16 cellular contexts compared by ENCODE assay signal in genomic region chr1:241482761-241483250, GRCh38. TPM values are rescaled to one million over a fixed set of nuclear protein-coding genes. Genes with fewer than 3 reads are reported as not detected.
DNase-seq lines count a peak whose midpoint lies in the region; ATAC-seq, FAIRE-seq and TF ChIP-seq lines count a peak whose summit lies in the region.
"Had no signal": no experiment of that assay in that cellular context is flagged by ENCODE, and none has a peak within 500 bp of the region (broad histone marks: within the 10 kb centered on the region; RNA-seq: fewer than 3 reads in every experiment).

No MANE protein-coding gene starts in this region.

- H3K4me1 ChIP-seq in breast epithelium (no peaks in the 10 kb centered on the region), OCI-LY7 (ENCODE audit: insufficient read depth, low read length, poor library complexity, severe bottlenecking) (no peaks in the 10 kb centered on the region)
- H3K4me1 ChIP-seq: BLaER1, thyroid gland had no signal

- no TSS peak for BruUV-seq in MCF 10A (replicated peaks; lab: Mats Ljungman, UMichigan)
- no TSS peak for BruUV-seq in OCI-LY7 (replicated peaks; lab: Mats Ljungman, UMichigan)

- FAIRE-seq in urothelium cell line (lab: Jason Lieb, UNC) = no peak
- FAIRE-seq: H1 had no signal

- CTCF ChIA-PET in MCF 10A (lab: Yijun Ruan, JAX) (interaction anchor here (0.6 to 1.6 kb wide), 7 partner anchors 8 to 751 kb away, joined by 3 to 7 read pairs (median 5); no protein-coding TSS in a partner anchor), RWPE1 (lab: Yijun Ruan, JAX) (no interaction called here), OCI-LY7 (lab: Charles Lee; ENCODE audit: unreplicated experiment) (no interaction called here)

- DNase-seq in MCF 10A (ENCODE audit: unreplicated experiment) = peak; percentile 78
- no peak for DNase-seq in breast epithelium (ENCODE audit: low spot score in 2 of 2)
- DNase-seq in RWPE1 (ENCODE audit: low spot score) = peak; percentile 65
- peak; percentile 44 for DNase-seq in fibroblast of peridontal ligament (ENCODE audit: extremely low read depth)
- DNase-seq in urothelium cell line (ENCODE audit: low spot score) = peak; percentile 54
- DNase-seq in left lobe of liver (ENCODE audit: low spot score) = no peak
- no peak for DNase-seq in OCI-LY7 (ENCODE audit: low spot score)
- DNase-seq: mesendoderm, SHP77, thyroid gland had no signal

- H3K4me3 ChIP-seq in breast epithelium (no peak overlapping the region), OCI-LY7 (ENCODE audit: low read depth, low read length, poor library complexity, severe bottlenecking) (no peak overlapping the region)
- H3K4me3 ChIP-seq: BLaER1, thyroid gland had no signal

- no peaks in the 10 kb centered on the region for H4K20me1 ChIP-seq in OCI-LY7 (ENCODE audit: insufficient read depth, low read length)
- H4K20me1 ChIP-seq: BLaER1 had no signal

- H3K79me2 ChIP-seq in OCI-LY7 (ENCODE audit: insufficient read depth, low read depth, low read length) = no peaks in the 10 kb centered on the region

- no peaks in the 10 kb centered on the region for H3K36me3 Mint-ChIP-seq in MCF 10A (ENCODE audit: insufficient read depth, unreplicated experiment)
- H3K36me3 Mint-ChIP-seq: WTC11 had no signal

- H3K9me3 Mint-ChIP-seq in MCF 10A (ENCODE audit: unreplicated experiment) = no peaks in the 10 kb centered on the region

- H3K9me3 ChIP-seq in breast epithelium = no peaks in the 10 kb centered on the region
- no peaks in the 10 kb centered on the region for H3K9me3 ChIP-seq in OCI-LY7 (ENCODE audit: low read length)
- H3K9me3 ChIP-seq: BLaER1, thyroid gland had no signal

- no peak for TF ChIP-seq CTCF in MCF 10A (IDR thresholded peaks at IDR 0.05; ENCODE audit: unreplicated experiment)
- no peak for TF ChIP-seq CTCF in breast epithelium (IDR thresholded peaks at IDR 0.05)
- TF ChIP-seq CTCF in RWPE1 (conservative IDR thresholded peaks at IDR 0.05; ENCODE audit: low read depth) = no peak
- TF ChIP-seq CTCF in OCI-LY7 (conservative IDR thresholded peaks at IDR 0.05; ENCODE audit: low read length) = no peak

- no peak overlapping the region for H3K27ac ChIP-seq in breast epithelium
- no peak overlapping the region for H3K27ac ChIP-seq in RWPE1
- no peak overlapping the region for H3K27ac ChIP-seq in OCI-LY7 (ENCODE audit: low read depth, low read length, poor library complexity, severe bottlenecking)
- H3K27ac ChIP-seq: BLaER1, KMS-11, thyroid gland had no signal

- no peak for TF ChIP-seq POLR2A in breast epithelium (IDR thresholded peaks at IDR 0.05)

- no peak overlapping the region for H3K4me2 ChIP-seq in OCI-LY7 (ENCODE audit: low read length)
- H3K4me2 ChIP-seq: BLaER1, KMS-11 had no signal

- ATAC-seq in left lobe of liver (no peak), HG03432 (IDR thresholded peaks at IDR 0.05; ENCODE audit: unreplicated experiment) (no peak)
- ATAC-seq: WTC11 had no signal

- H2AFZ ChIP-seq in OCI-LY7 (ENCODE audit: low read length) = no peak overlapping the region

- H3K27me3 Mint-ChIP-seq in MCF 10A (ENCODE audit: insufficient read depth, unreplicated experiment) = no peaks in the 10 kb centered on the region

- H3K4me3 Mint-ChIP-seq in MCF 10A (ENCODE audit: unreplicated experiment) = no peak overlapping the region
- H3K4me3 Mint-ChIP-seq: WTC11 had no signal

- no peaks in the 10 kb centered on the region for H3K27me3 ChIP-seq in breast epithelium
- H3K27me3 ChIP-seq: BLaER1, thyroid gland had no signal

- H3K27ac Mint-ChIP-seq in MCF 10A (ENCODE audit: low read depth, unreplicated experiment) = peak overlapping the region; percentile 87
- H3K27ac Mint-ChIP-seq: WTC11 had no signal

- POLR2A ChIA-PET in MCF 10A (lab: Yijun Ruan, JAX) = interaction anchor here (1.0 kb wide), 1 partner anchor 29 kb away, joined by 3 read pairs; no protein-coding TSS in a partner anchor
- POLR2A ChIA-PET in RWPE1 (lab: Yijun Ruan, JAX; ENCODE audit: low non-redundant PET) = no interaction called here
- POLR2A ChIA-PET in OCI-LY7 (lab: Charles Lee) = no interaction called here

- H3K36me3 ChIP-seq in breast epithelium (no peaks in the 10 kb centered on the region), OCI-LY7 (ENCODE audit: insufficient read depth, low read length) (no peaks in the 10 kb centered on the region)
- H3K36me3 ChIP-seq: BLaER1, thyroid gland had no signal

- H3K9me2 ChIP-seq in OCI-LY7 (ENCODE audit: insufficient read depth, low read length) = no peaks in the 10 kb centered on the region

- peaks cover 26% of the 10 kb centered on the region for H3K4me1 Mint-ChIP-seq in MCF 10A (ENCODE audit: insufficient read depth, unreplicated experiment)
- H3K4me1 Mint-ChIP-seq: WTC11 had no signal

- intact Hi-C loops in MCF 10A (cut with micrococcal nuclease) = no loop called here
- intact Hi-C loops in breast epithelium (cut with DNase I; ENCODE audit: low total_unique reads) = no loop called here
- intact Hi-C loops in OCI-LY7 (cut with micrococcal nuclease; ENCODE audit: unreplicated experiment) = no loop called here

RNA-seq across cellular contexts. Expression of gene FH, which starts 36.7 kb away (rescaled TPM):
- total RNA-seq in MCF 10A (2022) (136 and 215 TPM in 2 replicates), breast epithelium (10 to 100 TPM; 43.2 to 48.0 (median 44.2) TPM), left lobe of liver (120 TPM), OCI-LY7 (2022) (72.1 and 74.6 TPM in 2 replicates)
- total RNA-seq in OCI-LY7 (2014; rRNA removed; shearing (Covaris generic)) = 44.0 and 45.5 TPM in 2 replicates

RNA-seq across cellular contexts. Expression of gene KMO, which starts 49.4 kb away (rescaled TPM):
- total RNA-seq in MCF 10A (2022) (1.2 and 1.8 TPM in 2 replicates), breast epithelium (1 to 10 TPM; 1.1 to 4.3 (median 1.9) TPM), left lobe of liver (37.5 TPM), OCI-LY7 (2022) (10.4 and 14.2 TPM in 2 replicates)
- 3.2 and 5.5 TPM in 2 replicates for total RNA-seq in OCI-LY7 (2014; rRNA removed; shearing (Covaris generic))
- total RNA-seq: H1, pulmonary artery endothelial cell, WTC11 had no signal

Comparison
In these comparisons a context has a peak if more than half of its experiments do, and no peak if none do; other contexts are left out.
1. DNase-seq: peak in MCF 10A (single experiment), RWPE1 (single experiment), fibroblast of peridontal ligament (single experiment) and urothelium cell line (single experiment); none in breast epithelium (0 of 2), left lobe of liver (single experiment) and OCI-LY7 (single experiment).